2 cellular contexts compared by ENCODE assay signal in the genomic region with DNA sequence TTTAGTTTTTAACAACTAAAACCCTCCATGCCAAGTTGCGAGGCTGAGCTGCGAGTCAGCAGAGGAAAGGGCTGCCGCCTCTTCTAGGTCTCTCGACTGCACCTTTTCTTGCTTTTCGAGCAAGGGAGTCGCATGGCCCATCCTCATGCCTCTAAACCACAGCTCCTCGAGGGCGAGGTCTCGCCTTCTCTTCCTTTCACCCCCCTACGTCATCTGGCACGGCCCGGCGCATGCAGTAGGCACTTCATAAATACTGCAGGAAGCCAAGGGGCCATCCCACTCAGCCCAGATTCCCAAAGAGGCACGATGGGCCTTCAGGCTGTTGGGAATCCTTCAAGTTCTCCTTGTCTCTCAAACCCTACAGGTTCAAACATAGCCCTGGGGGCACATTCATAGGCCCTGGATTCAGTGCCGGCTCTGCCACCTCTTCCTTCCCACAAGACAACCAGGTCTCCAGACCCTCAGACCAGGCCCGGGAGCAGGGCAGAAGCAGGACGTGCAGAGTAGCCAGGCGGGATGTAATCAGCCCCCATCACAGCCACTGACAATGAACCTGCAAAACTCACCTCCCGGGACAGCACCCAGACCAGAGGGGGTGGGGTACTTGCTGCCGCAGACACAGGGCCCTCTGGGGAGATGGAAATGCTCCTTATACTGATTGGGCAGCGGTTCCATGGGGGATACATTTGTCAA.
TF ChIP-seq lines count a peak whose summit lies in the region.

No MANE protein-coding gene starts in this region.

TF ChIP-seq in GM23338, 12 proteins besides CTCF, POLR2A, EP300 and RAD21 (continued from another document and continues in another):
- TF ChIP-seq, protein P1, sequence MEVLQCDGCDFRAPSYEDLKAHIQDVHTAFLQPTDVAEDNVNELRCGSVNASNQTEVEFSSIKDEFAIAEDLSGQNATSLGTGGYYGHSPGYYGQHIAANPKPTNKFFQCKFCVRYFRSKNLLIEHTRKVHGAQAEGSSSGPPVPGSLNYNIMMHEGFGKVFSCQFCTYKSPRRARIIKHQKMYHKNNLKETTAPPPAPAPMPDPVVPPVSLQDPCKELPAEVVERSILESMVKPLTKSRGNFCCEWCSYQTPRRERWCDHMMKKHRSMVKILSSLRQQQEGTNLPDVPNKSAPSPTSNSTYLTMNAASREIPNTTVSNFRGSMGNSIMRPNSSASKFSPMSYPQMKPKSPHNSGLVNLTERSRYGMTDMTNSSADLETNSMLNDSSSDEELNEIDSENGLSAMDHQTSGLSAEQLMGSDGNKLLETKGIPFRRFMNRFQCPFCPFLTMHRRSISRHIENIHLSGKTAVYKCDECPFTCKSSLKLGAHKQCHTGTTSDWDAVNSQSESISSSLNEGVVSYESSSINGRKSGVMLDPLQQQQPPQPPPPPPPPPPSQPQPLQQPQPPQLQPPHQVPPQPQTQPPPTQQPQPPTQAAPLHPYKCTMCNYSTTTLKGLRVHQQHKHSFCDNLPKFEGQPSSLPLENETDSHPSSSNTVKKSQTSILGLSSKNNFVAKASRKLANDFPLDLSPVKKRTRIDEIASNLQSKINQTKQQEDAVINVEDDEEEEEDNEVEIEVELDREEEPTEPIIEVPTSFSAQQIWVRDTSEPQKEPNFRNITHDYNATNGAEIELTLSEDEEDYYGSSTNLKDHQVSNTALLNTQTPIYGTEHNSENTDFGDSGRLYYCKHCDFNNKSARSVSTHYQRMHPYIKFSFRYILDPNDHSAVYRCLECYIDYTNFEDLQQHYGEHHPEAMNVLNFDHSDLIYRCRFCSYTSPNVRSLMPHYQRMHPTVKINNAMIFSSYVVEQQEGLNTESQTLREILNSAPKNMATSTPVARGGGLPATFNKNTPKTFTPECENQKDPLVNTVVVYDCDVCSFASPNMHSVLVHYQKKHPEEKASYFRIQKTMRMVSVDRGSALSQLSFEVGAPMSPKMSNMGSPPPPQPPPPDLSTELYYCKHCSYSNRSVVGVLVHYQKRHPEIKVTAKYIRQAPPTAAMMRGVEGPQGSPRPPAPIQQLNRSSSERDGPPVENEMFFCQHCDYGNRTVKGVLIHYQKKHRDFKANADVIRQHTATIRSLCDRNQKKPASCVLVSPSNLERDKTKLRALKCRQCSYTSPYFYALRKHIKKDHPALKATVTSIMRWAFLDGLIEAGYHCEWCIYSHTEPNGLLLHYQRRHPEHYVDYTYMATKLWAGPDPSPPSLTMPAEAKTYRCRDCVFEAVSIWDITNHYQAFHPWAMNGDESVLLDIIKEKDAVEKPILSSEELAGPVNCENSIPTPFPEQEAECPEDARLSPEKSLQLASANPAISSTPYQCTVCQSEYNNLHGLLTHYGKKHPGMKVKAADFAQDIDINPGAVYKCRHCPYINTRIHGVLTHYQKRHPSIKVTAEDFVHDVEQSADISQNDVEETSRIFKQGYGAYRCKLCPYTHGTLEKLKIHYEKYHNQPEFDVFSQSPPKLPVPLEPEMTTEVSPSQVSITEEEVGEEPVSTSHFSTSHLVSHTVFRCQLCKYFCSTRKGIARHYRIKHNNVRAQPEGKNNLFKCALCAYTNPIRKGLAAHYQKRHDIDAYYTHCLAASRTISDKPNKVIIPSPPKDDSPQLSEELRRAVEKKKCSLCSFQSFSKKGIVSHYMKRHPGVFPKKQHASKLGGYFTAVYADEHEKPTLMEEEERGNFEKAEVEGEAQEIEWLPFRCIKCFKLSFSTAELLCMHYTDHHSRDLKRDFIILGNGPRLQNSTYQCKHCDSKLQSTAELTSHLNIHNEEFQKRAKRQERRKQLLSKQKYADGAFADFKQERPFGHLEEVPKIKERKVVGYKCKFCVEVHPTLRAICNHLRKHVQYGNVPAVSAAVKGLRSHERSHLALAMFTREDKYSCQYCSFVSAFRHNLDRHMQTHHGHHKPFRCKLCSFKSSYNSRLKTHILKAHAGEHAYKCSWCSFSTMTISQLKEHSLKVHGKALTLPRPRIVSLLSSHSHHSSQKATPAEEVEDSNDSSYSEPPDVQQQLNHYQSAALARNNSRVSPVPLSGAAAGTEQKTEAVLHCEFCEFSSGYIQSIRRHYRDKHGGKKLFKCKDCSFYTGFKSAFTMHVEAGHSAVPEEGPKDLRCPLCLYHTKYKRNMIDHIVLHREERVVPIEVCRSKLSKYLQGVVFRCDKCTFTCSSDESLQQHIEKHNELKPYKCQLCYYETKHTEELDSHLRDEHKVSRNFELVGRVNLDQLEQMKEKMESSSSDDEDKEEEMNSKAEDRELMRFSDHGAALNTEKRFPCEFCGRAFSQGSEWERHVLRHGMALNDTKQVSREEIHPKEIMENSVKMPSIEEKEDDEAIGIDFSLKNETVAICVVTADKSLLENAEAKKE (CRISPR knock-in tag; IDR thresholded peaks at IDR 0.05): no peak
- TF ChIP-seq STAT1 (IDR thresholded peaks at IDR 0.05; ENCODE audit: unreplicated experiment) (no peak), JUNB (IDR thresholded peaks at IDR 0.05; ENCODE audit: unreplicated experiment) (no peak), ZNF331 (CRISPR knock-in tag; IDR thresholded peaks at IDR 0.05; ENCODE audit: low read depth) (no peak), NANOG (IDR thresholded peaks at IDR 0.05; ENCODE audit: borderline replicate concordance) (no peak), ZNF114 (CRISPR knock-in tag; IDR thresholded peaks at IDR 0.05) (no peak)
- TF ChIP-seq, protein P2, sequence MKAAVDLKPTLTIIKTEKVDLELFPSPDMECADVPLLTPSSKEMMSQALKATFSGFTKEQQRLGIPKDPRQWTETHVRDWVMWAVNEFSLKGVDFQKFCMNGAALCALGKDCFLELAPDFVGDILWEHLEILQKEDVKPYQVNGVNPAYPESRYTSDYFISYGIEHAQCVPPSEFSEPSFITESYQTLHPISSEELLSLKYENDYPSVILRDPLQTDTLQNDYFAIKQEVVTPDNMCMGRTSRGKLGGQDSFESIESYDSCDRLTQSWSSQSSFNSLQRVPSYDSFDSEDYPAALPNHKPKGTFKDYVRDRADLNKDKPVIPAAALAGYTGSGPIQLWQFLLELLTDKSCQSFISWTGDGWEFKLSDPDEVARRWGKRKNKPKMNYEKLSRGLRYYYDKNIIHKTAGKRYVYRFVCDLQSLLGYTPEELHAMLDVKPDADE (IDR thresholded peaks at IDR 0.05): no peak
- TF ChIP-seq, protein P3, sequence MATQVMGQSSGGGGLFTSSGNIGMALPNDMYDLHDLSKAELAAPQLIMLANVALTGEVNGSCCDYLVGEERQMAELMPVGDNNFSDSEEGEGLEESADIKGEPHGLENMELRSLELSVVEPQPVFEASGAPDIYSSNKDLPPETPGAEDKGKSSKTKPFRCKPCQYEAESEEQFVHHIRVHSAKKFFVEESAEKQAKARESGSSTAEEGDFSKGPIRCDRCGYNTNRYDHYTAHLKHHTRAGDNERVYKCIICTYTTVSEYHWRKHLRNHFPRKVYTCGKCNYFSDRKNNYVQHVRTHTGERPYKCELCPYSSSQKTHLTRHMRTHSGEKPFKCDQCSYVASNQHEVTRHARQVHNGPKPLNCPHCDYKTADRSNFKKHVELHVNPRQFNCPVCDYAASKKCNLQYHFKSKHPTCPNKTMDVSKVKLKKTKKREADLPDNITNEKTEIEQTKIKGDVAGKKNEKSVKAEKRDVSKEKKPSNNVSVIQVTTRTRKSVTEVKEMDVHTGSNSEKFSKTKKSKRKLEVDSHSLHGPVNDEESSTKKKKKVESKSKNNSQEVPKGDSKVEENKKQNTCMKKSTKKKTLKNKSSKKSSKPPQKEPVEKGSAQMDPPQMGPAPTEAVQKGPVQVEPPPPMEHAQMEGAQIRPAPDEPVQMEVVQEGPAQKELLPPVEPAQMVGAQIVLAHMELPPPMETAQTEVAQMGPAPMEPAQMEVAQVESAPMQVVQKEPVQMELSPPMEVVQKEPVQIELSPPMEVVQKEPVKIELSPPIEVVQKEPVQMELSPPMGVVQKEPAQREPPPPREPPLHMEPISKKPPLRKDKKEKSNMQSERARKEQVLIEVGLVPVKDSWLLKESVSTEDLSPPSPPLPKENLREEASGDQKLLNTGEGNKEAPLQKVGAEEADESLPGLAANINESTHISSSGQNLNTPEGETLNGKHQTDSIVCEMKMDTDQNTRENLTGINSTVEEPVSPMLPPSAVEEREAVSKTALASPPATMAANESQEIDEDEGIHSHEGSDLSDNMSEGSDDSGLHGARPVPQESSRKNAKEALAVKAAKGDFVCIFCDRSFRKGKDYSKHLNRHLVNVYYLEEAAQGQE (IDR thresholded peaks at IDR 0.05; ENCODE audit: unreplicated experiment): no peak

TF ChIP-seq in WTC11, 78 proteins besides CTCF, POLR2A, EP300 and RAD21 (continued from another document):
- TF ChIP-seq, protein P4, sequence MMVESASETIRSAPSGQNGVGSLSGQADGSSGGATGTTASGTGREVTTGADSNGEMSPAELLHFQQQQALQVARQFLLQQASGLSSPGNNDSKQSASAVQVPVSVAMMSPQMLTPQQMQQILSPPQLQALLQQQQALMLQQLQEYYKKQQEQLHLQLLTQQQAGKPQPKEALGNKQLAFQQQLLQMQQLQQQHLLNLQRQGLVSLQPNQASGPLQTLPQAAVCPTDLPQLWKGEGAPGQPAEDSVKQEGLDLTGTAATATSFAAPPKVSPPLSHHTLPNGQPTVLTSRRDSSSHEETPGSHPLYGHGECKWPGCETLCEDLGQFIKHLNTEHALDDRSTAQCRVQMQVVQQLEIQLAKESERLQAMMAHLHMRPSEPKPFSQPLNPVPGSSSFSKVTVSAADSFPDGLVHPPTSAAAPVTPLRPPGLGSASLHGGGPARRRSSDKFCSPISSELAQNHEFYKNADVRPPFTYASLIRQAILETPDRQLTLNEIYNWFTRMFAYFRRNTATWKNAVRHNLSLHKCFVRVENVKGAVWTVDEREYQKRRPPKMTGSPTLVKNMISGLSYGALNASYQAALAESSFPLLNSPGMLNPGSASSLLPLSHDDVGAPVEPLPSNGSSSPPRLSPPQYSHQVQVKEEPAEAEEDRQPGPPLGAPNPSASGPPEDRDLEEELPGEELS (CRISPR knock-in tag; IDR thresholded peaks at IDR 0.05): no peak
- no peak for TF ChIP-seq ZNF121 (CRISPR knock-in tag; IDR thresholded peaks at IDR 0.05)
- TF ChIP-seq, protein P5, sequence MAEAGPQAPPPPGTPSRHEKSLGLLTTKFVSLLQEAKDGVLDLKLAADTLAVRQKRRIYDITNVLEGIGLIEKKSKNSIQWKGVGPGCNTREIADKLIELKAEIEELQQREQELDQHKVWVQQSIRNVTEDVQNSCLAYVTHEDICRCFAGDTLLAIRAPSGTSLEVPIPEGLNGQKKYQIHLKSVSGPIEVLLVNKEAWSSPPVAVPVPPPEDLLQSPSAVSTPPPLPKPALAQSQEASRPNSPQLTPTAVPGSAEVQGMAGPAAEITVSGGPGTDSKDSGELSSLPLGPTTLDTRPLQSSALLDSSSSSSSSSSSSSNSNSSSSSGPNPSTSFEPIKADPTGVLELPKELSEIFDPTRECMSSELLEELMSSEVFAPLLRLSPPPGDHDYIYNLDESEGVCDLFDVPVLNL (CRISPR knock-in tag; IDR thresholded peaks at IDR 0.05; ENCODE audit: borderline replicate concordance, low read depth): no peak
- TF ChIP-seq, protein P6, sequence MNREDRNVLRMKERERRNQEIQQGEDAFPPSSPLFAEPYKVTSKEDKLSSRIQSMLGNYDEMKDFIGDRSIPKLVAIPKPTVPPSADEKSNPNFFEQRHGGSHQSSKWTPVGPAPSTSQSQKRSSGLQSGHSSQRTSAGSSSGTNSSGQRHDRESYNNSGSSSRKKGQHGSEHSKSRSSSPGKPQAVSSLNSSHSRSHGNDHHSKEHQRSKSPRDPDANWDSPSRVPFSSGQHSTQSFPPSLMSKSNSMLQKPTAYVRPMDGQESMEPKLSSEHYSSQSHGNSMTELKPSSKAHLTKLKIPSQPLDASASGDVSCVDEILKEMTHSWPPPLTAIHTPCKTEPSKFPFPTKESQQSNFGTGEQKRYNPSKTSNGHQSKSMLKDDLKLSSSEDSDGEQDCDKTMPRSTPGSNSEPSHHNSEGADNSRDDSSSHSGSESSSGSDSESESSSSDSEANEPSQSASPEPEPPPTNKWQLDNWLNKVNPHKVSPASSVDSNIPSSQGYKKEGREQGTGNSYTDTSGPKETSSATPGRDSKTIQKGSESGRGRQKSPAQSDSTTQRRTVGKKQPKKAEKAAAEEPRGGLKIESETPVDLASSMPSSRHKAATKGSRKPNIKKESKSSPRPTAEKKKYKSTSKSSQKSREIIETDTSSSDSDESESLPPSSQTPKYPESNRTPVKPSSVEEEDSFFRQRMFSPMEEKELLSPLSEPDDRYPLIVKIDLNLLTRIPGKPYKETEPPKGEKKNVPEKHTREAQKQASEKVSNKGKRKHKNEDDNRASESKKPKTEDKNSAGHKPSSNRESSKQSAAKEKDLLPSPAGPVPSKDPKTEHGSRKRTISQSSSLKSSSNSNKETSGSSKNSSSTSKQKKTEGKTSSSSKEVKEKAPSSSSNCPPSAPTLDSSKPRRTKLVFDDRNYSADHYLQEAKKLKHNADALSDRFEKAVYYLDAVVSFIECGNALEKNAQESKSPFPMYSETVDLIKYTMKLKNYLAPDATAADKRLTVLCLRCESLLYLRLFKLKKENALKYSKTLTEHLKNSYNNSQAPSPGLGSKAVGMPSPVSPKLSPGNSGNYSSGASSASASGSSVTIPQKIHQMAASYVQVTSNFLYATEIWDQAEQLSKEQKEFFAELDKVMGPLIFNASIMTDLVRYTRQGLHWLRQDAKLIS (CRISPR knock-in tag; IDR thresholded peaks at IDR 0.05; ENCODE audit: borderline replicate concordance): no peak
- TF ChIP-seq TEAD4 (CRISPR knock-in tag; IDR thresholded peaks at IDR 0.05): no peak
- TF ChIP-seq, protein P7, sequence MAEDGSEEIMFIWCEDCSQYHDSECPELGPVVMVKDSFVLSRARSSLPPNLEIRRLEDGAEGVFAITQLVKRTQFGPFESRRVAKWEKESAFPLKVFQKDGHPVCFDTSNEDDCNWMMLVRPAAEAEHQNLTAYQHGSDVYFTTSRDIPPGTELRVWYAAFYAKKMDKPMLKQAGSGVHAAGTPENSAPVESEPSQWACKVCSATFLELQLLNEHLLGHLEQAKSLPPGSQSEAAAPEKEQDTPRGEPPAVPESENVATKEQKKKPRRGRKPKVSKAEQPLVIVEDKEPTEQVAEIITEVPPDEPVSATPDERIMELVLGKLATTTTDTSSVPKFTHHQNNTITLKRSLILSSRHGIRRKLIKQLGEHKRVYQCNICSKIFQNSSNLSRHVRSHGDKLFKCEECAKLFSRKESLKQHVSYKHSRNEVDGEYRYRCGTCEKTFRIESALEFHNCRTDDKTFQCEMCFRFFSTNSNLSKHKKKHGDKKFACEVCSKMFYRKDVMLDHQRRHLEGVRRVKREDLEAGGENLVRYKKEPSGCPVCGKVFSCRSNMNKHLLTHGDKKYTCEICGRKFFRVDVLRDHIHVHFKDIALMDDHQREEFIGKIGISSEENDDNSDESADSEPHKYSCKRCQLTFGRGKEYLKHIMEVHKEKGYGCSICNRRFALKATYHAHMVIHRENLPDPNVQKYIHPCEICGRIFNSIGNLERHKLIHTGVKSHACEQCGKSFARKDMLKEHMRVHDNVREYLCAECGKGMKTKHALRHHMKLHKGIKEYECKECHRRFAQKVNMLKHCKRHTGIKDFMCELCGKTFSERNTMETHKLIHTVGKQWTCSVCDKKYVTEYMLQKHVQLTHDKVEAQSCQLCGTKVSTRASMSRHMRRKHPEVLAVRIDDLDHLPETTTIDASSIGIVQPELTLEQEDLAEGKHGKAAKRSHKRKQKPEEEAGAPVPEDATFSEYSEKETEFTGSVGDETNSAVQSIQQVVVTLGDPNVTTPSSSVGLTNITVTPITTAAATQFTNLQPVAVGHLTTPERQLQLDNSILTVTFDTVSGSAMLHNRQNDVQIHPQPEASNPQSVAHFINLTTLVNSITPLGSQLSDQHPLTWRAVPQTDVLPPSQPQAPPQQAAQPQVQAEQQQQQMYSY (CRISPR knock-in tag; IDR thresholded peaks at IDR 0.05): no peak
TF ChIP-seq in WTC11: peak in this region for 0.
